In the genomic region with DNA sequence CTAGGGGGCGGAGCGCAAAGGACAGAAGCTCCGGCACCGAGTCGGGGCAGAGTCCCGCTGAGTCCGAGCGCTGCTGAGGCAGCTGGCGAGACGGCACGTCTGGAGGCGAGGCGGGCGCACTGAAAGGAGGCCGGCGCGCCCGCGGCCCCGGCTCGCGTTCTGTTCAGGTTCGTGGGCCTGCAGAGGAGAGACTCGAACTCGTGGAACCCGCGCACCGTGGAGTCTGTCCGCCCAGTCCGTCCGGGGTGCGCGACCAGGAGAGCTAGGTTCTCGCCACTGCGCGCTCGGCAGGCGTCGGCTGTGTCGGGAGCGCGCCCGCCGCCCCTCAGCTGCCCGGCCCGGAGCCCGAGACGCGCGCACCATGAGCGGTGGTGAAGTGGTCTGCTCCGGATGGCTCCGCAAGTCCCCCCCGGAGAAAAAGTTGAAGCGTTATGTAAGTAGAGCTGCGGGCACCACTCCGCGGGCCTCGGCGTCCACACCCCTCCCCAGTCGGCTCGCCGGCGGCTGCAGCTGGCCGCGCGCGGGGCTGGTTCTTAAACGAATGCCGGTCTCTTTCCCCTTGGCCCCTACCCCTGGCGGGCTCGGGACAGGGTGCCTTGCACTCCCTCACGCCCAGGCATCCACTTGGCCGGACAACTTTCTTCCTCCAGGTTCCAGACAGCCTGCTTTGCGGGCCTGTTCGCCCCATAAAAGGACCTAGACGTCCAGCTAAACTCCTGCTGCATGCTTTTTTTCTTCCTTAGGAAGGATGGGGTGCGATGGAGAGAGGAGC, we compare ENCODE assay signal across 1 cellular context.
TF ChIP-seq lines count a peak whose summit lies in the region.

A gene (plus strand): TSS at position 49 of the 772 bp plus-strand sequence. CDS start 313 bp downstream, at position 362.

TF ChIP-seq in HepG2, 621 proteins besides CTCF, POLR2A, EP300 and RAD21 (continued from another document and continues in another):
- TF ChIP-seq, protein P1, sequence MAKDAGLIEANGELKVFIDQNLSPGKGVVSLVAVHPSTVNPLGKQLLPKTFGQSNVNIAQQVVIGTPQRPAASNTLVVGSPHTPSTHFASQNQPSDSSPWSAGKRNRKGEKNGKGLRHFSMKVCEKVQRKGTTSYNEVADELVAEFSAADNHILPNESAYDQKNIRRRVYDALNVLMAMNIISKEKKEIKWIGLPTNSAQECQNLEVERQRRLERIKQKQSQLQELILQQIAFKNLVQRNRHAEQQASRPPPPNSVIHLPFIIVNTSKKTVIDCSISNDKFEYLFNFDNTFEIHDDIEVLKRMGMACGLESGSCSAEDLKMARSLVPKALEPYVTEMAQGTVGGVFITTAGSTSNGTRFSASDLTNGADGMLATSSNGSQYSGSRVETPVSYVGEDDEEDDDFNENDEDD (CRISPR knock-in tag; IDR thresholded peaks at IDR 0.05; ENCODE audit: borderline replicate concordance) = peak; percentile 7; the same call in 1 of the 2 replicates
- TF ChIP-seq KMT2B (CRISPR knock-in tag; IDR thresholded peaks at IDR 0.05) = peak; percentile 72; the same call in 1 of the 2 replicates
- TF ChIP-seq ZSCAN12 (CRISPR knock-in tag; IDR thresholded peaks at IDR 0.05) = no peak
- TF ChIP-seq, protein P2, sequence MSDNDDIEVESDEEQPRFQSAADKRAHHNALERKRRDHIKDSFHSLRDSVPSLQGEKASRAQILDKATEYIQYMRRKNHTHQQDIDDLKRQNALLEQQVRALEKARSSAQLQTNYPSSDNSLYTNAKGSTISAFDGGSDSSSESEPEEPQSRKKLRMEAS (IDR thresholded peaks at IDR 0.05) = peak; percentile 42
- TF ChIP-seq GFI1 (CRISPR knock-in tag; IDR thresholded peaks at IDR 0.05; ENCODE audit: borderline replicate concordance) = no peak
- no peak for TF ChIP-seq ZNF496 (CRISPR knock-in tag; IDR thresholded peaks at IDR 0.05; ENCODE audit: insufficient replicate concordance)
- no peak for TF ChIP-seq HNRNPH1 (optimal IDR thresholded peaks at IDR 0.05; ENCODE audit: low read depth, low read length)
- TF ChIP-seq ZNF501 (CRISPR knock-in tag; IDR thresholded peaks at IDR 0.05) = 0 out of 2 replicates have a peak, but pooled peaks have one; percentile 36
- no peak for TF ChIP-seq ZNF7 (CRISPR knock-in tag; IDR thresholded peaks at IDR 0.05)
- TF ChIP-seq ZEB1 (IDR thresholded peaks at IDR 0.05; ENCODE audit: insufficient replicate concordance, low read depth) = no peak
- TF ChIP-seq, protein P3, sequence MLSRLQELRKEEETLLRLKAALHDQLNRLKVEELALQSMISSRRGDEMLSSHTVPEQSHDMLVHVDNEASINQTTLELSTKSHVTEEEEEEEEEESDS (CRISPR knock-in tag; IDR thresholded peaks at IDR 0.05; ENCODE audit: borderline replicate concordance) = no peak
- TF ChIP-seq ISL2 (CRISPR knock-in tag; IDR thresholded peaks at IDR 0.05) = peak; percentile 22; the same call in 1 of the 2 replicates
- TF ChIP-seq ZIK1 (CRISPR knock-in tag; IDR thresholded peaks at IDR 0.05; ENCODE audit: borderline replicate concordance, low read depth) = peak; percentile 42; the same call in 1 of the 2 replicates
- TF ChIP-seq, protein P4, sequence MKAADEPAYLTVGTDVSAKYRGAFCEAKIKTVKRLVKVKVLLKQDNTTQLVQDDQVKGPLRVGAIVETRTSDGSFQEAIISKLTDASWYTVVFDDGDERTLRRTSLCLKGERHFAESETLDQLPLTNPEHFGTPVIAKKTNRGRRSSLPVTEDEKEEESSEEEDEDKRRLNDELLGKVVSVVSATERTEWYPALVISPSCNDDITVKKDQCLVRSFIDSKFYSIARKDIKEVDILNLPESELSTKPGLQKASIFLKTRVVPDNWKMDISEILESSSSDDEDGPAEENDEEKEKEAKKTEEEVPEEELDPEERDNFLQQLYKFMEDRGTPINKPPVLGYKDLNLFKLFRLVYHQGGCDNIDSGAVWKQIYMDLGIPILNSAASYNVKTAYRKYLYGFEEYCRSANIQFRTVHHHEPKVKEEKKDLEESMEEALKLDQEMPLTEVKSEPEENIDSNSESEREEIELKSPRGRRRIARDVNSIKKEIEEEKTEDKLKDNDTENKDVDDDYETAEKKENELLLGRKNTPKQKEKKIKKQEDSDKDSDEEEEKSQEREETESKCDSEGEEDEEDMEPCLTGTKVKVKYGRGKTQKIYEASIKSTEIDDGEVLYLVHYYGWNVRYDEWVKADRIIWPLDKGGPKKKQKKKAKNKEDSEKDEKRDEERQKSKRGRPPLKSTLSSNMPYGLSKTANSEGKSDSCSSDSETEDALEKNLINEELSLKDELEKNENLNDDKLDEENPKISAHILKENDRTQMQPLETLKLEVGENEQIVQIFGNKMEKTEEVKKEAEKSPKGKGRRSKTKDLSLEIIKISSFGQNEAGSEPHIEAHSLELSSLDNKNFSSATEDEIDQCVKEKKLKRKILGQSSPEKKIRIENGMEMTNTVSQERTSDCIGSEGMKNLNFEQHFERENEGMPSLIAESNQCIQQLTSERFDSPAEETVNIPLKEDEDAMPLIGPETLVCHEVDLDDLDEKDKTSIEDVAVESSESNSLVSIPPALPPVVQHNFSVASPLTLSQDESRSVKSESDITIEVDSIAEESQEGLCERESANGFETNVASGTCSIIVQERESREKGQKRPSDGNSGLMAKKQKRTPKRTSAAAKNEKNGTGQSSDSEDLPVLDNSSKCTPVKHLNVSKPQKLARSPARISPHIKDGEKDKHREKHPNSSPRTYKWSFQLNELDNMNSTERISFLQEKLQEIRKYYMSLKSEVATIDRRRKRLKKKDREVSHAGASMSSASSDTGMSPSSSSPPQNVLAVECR (CRISPR knock-in tag; IDR thresholded peaks at IDR 0.05; ENCODE audit: borderline replicate concordance) = peak; percentile 12; the same call in 1 of the 2 replicates
- TF ChIP-seq, protein P5, sequence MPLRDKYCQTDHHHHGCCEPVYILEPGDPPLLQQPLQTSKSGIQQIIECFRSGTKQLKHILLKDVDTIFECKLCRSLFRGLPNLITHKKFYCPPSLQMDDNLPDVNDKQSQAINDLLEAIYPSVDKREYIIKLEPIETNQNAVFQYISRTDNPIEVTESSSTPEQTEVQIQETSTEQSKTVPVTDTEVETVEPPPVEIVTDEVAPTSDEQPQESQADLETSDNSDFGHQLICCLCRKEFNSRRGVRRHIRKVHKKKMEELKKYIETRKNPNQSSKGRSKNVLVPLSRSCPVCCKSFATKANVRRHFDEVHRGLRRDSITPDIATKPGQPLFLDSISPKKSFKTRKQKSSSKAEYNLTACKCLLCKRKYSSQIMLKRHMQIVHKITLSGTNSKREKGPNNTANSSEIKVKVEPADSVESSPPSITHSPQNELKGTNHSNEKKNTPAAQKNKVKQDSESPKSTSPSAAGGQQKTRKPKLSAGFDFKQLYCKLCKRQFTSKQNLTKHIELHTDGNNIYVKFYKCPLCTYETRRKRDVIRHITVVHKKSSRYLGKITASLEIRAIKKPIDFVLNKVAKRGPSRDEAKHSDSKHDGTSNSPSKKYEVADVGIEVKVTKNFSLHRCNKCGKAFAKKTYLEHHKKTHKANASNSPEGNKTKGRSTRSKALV (CRISPR knock-in tag; IDR thresholded peaks at IDR 0.05) = peak; percentile 89
- TF ChIP-seq SKI (IDR thresholded peaks at IDR 0.05; ENCODE audit: partially characterized antibody) = no peak
- TF ChIP-seq ATF7-NPFF (CRISPR knock-in tag; IDR thresholded peaks at IDR 0.05; ENCODE audit: low read depth) = no peak
- 0 out of 2 replicates have a peak, but pooled peaks have one; percentile 73 for TF ChIP-seq ZNF782 (CRISPR knock-in tag; IDR thresholded peaks at IDR 0.05; ENCODE audit: borderline replicate concordance)
- TF ChIP-seq, protein P6, sequence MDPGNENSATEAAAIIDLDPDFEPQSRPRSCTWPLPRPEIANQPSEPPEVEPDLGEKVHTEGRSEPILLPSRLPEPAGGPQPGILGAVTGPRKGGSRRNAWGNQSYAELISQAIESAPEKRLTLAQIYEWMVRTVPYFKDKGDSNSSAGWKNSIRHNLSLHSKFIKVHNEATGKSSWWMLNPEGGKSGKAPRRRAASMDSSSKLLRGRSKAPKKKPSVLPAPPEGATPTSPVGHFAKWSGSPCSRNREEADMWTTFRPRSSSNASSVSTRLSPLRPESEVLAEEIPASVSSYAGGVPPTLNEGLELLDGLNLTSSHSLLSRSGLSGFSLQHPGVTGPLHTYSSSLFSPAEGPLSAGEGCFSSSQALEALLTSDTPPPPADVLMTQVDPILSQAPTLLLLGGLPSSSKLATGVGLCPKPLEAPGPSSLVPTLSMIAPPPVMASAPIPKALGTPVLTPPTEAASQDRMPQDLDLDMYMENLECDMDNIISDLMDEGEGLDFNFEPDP (CRISPR knock-in tag; conservative IDR thresholded peaks at IDR 0.05) = no peak
- no peak for TF ChIP-seq SP1 (IDR thresholded peaks at IDR 0.05)
- TF ChIP-seq SP1 (CRISPR knock-in tag; IDR thresholded peaks at IDR 0.05) = no peak
- no peak for TF ChIP-seq XRCC5 (optimal IDR thresholded peaks at IDR 0.05; ENCODE audit: low read length)
- no peak for TF ChIP-seq ZSCAN9 (CRISPR knock-in tag; IDR thresholded peaks at IDR 0.05; ENCODE audit: borderline replicate concordance)
- TF ChIP-seq, protein P7, sequence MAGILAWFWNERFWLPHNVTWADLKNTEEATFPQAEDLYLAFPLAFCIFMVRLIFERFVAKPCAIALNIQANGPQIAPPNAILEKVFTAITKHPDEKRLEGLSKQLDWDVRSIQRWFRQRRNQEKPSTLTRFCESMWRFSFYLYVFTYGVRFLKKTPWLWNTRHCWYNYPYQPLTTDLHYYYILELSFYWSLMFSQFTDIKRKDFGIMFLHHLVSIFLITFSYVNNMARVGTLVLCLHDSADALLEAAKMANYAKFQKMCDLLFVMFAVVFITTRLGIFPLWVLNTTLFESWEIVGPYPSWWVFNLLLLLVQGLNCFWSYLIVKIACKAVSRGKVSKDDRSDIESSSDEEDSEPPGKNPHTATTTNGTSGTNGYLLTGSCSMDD (CRISPR knock-in tag; IDR thresholded peaks at IDR 0.05) = no peak
- TF ChIP-seq ZNF335 (CRISPR knock-in tag; IDR thresholded peaks at IDR 0.05) = 0 out of 2 replicates have a peak, but pooled peaks have one; percentile 31
- peak; percentile 89 for TF ChIP-seq AKAP8 (CRISPR knock-in tag; IDR thresholded peaks at IDR 0.05)
- no peak for TF ChIP-seq ZBTB7B (CRISPR knock-in tag; IDR thresholded peaks at IDR 0.05)
- TF ChIP-seq, protein P8, sequence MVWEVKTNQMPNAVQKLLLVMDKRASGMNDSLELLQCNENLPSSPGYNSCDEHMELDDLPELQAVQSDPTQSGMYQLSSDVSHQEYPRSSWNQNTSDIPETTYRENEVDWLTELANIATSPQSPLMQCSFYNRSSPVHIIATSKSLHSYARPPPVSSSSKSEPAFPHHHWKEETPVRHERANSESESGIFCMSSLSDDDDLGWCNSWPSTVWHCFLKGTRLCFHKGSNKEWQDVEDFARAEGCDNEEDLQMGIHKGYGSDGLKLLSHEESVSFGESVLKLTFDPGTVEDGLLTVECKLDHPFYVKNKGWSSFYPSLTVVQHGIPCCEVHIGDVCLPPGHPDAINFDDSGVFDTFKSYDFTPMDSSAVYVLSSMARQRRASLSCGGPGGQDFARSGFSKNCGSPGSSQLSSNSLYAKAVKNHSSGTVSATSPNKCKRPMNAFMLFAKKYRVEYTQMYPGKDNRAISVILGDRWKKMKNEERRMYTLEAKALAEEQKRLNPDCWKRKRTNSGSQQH (CRISPR knock-in tag; IDR thresholded peaks at IDR 0.05; ENCODE audit: low read depth) = no peak
- TF ChIP-seq, protein P9, sequence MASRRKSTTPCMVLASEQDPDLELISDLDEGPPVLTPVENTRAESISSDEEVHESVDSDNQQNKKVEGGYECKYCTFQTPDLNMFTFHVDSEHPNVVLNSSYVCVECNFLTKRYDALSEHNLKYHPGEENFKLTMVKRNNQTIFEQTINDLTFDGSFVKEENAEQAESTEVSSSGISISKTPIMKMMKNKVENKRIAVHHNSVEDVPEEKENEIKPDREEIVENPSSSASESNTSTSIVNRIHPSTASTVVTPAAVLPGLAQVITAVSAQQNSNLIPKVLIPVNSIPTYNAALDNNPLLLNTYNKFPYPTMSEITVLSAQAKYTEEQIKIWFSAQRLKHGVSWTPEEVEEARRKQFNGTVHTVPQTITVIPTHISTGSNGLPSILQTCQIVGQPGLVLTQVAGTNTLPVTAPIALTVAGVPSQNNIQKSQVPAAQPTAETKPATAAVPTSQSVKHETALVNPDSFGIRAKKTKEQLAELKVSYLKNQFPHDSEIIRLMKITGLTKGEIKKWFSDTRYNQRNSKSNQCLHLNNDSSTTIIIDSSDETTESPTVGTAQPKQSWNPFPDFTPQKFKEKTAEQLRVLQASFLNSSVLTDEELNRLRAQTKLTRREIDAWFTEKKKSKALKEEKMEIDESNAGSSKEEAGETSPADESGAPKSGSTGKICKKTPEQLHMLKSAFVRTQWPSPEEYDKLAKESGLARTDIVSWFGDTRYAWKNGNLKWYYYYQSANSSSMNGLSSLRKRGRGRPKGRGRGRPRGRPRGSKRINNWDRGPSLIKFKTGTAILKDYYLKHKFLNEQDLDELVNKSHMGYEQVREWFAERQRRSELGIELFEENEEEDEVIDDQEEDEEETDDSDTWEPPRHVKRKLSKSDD (CRISPR knock-in tag; IDR thresholded peaks at IDR 0.05; ENCODE audit: low read depth) = no peak
- TF ChIP-seq SSRP1 (CRISPR knock-in tag; IDR thresholded peaks at IDR 0.05) = no peak
- TF ChIP-seq RBAK (CRISPR knock-in tag; IDR thresholded peaks at IDR 0.05) = 0 out of 2 replicates have a peak, but pooled peaks have one; percentile 9
- TF ChIP-seq NFIC (IDR thresholded peaks at IDR 0.05; ENCODE audit: low read length) = no peak
- TF ChIP-seq PRPF4 (IDR thresholded peaks at IDR 0.05; ENCODE audit: low read depth, low read length, poor library complexity, severe bottlenecking) = no peak
- peak; percentile 31; the same call in 1 of the 2 replicates for TF ChIP-seq MEIS2 (CRISPR knock-in tag; IDR thresholded peaks at IDR 0.05)
- TF ChIP-seq, protein P10, sequence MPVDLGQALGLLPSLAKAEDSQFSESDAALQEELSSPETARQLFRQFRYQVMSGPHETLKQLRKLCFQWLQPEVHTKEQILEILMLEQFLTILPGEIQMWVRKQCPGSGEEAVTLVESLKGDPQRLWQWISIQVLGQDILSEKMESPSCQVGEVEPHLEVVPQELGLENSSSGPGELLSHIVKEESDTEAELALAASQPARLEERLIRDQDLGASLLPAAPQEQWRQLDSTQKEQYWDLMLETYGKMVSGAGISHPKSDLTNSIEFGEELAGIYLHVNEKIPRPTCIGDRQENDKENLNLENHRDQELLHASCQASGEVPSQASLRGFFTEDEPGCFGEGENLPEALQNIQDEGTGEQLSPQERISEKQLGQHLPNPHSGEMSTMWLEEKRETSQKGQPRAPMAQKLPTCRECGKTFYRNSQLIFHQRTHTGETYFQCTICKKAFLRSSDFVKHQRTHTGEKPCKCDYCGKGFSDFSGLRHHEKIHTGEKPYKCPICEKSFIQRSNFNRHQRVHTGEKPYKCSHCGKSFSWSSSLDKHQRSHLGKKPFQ (CRISPR knock-in tag; IDR thresholded peaks at IDR 0.05; ENCODE audit: insufficient replicate concordance) = peak; percentile 7
- no peak for TF ChIP-seq KLF6 (CRISPR knock-in tag; IDR thresholded peaks at IDR 0.05)
- TF ChIP-seq HIVEP1 (CRISPR knock-in tag; IDR thresholded peaks at IDR 0.05) = no peak; the same call in 1 of the 2 replicates
